ENCODE assay signal across 14 cellular contexts in genomic region chr11:6586434-6587359, GRCh38. TPM values are rescaled to one million over a fixed set of nuclear protein-coding genes. Genes with fewer than 3 reads are reported as not detected.
A peak's percentile ranks its signal among the peaks of the same experiment; 100 is the strongest.
DNase-seq lines count a peak whose midpoint lies in the region; ATAC-seq and TF ChIP-seq lines count a peak whose summit lies in the region.
"Had no signal": no experiment of that assay in that cellular context is flagged by ENCODE, and none has a peak within 500 bp of the region (broad histone marks: within the 10 kb centered on the region; RNA-seq: fewer than 3 reads in every experiment).

No MANE protein-coding gene starts in this region.

- WGBS in sigmoid colon, 2 donors: 92 to 96% methylated on average over 25 of the region's 25 CpGs

- no peak for TF ChIP-seq POLR2A in sigmoid colon (IDR thresholded peaks at IDR 0.05)

- TF ChIP-seq CTCF in sigmoid colon (IDR thresholded peaks at IDR 0.05): no peak

- peak overlapping the region in 2 of 4 donors; percentile 21 to 24 for H3K4me3 ChIP-seq in sigmoid colon
- H3K4me3 ChIP-seq: thoracic aorta had no signal

- no peak for ATAC-seq in GM19023 (IDR thresholded peaks at IDR 0.05; ENCODE audit: unreplicated experiment)

- no peak for TF ChIP-seq EP300 in sigmoid colon (IDR thresholded peaks at IDR 0.05)

- peaks cover 0 to 9% (median 2%) of the 10 kb centered on the region in 4 donors for H3K9me3 ChIP-seq in sigmoid colon

- DNase-seq in DMS153 (lab: John Stamatoyannopoulos, UW): peak; percentile 32
- no peak for DNase-seq in DMS153 treated with DMSO at 0.1 percent for 48 hours (lab: John Stamatoyannopoulos, UW; ENCODE audit: unreplicated experiment)
- peak; percentile 53 for DNase-seq in NCI-H2196 (lab: John Stamatoyannopoulos, UW; ENCODE audit: unreplicated experiment)
- peak in 29 of 42 donors; percentile 19 to 82 (median 55) for DNase-seq in head of caudate nucleus
- peak; percentile 75 for DNase-seq in sigmoid colon
- DNase-seq in HCEC 1CT: no peak
- no peak for DNase-seq in NOMO-1 treated with dmso at 0.1 percent for 144 hours (lab: John Stamatoyannopoulos, UW; ENCODE audit: unreplicated experiment)
- DNase-seq: 8988T; activated CD4-positive, alpha-beta memory T cell treated with anti-CD3 and anti-CD28 coated beads for 36 hours; cortex of kidney; MV-4-11 had no signal

- H3K36me3 ChIP-seq in sigmoid colon: peaks cover 0 to 12% (median 0%) of the 10 kb centered on the region in 4 donors

- peaks cover 0 to 24% (median 19%) of the 10 kb centered on the region in 4 donors for H3K4me1 ChIP-seq in sigmoid colon

- H3K27ac ChIP-seq in sigmoid colon: peak overlapping the region in 3 of 4 donors; percentile 75 to 80 (median 78)
- H3K27ac ChIP-seq: HL-60, thoracic aorta had no signal

- no peaks in the 10 kb centered on the region for H3K27me3 ChIP-seq in sigmoid colon

- intact Hi-C loops in head of caudate nucleus (cut with DNase I) (no loop called here), sigmoid colon (cut with DNase I) (no loop called here)

RNA-seq across cellular contexts. Expression of gene RRP8, which starts 16.7 kb away (rescaled TPM):
- total RNA-seq in sigmoid colon: 10 to 100 TPM; 20.7 to 23.2 (median 21.7) TPM
- 10 to 100 TPM; 10.2 to 15.8 (median 12.3) TPM for polyA plus RNA-seq in sigmoid colon

RNA-seq across cellular contexts. Expression of gene ILK, which starts 16.9 kb away (rescaled TPM):
- total RNA-seq in sigmoid colon: 100 to 1,000 TPM; 450 to 607 (median 548) TPM
- polyA plus RNA-seq in sigmoid colon: 100 to 1,000 TPM in 2 of 3 donors, 10 to 100 TPM in 1; 93.7 to 117 (median 100) TPM

RNA-seq across cellular contexts. Expression of gene TAF10, which starts 25.3 kb away (rescaled TPM):
- 10 to 100 TPM; 33.2 to 60.0 (median 49.0) TPM for total RNA-seq in sigmoid colon
- 100 to 1,000 TPM in 2 of 3 donors, 10 to 100 TPM in 1; 67.6 to 148 (median 129) TPM for polyA plus RNA-seq in sigmoid colon

RNA-seq across cellular contexts. Expression of gene TPP1, which starts 32.5 kb away (rescaled TPM):
- 10 to 100 TPM; 39.8 to 58.8 (median 45.9) TPM for total RNA-seq in sigmoid colon
- polyA plus RNA-seq in sigmoid colon: 10 to 100 TPM; 13.2 to 60.3 (median 55.5) TPM

Comparison
In these comparisons a context has a peak if more than half of its experiments do, and no peak if none do; other contexts are left out.
1. DNase-seq: peak in DMS153 (single experiment), NCI-H2196 (single experiment), head of caudate nucleus (29 of 42) and sigmoid colon (single experiment); none in DMS153 treated with DMSO at 0.1 percent for 48 hours (single experiment), HCEC 1CT (single experiment) and NOMO-1 treated with dmso at 0.1 percent for 144 hours (single experiment).